In genomic region chr9:134004131-134004873, GRCh38 we compare ENCODE assay signal across 20 cellular contexts. TPM values are rescaled to one million over a fixed set of nuclear protein-coding genes. Genes with fewer than 3 reads are reported as not detected.
DNase-seq lines count a peak whose midpoint lies in the region; ATAC-seq and TF ChIP-seq lines count a peak whose summit lies in the region.
"Had no signal": no experiment of that assay in that cellular context is flagged by ENCODE, and none has a peak within 500 bp of the region (broad histone marks: within the 10 kb centered on the region; RNA-seq: fewer than 3 reads in every experiment).

No MANE protein-coding gene starts in this region.

- CTCF ChIA-PET in HEK293 (lab: Yijun Ruan, JAX): interaction anchor here (0.7 to 3.1 kb wide), 3 partner anchors 10 to 277 kb away, joined by 3 to 20 read pairs (median 3); no protein-coding TSS in a partner anchor

- H3K36me3 Mint-ChIP-seq in chondrocyte (ENCODE audit: low read depth): no peaks in the 10 kb centered on the region
- no peaks in the 10 kb centered on the region for H3K36me3 Mint-ChIP-seq in neural crest cell (ENCODE audit: low read depth)
- H3K36me3 Mint-ChIP-seq: CD14-positive monocyte had no signal

- H3K4me1 ChIP-seq in HEK293 (ENCODE audit: control insufficient read depth, insufficient read depth, low read length): no peaks in the 10 kb centered on the region

- H3K27me3 Mint-ChIP-seq in chondrocyte (ENCODE audit: low read depth) (no peaks in the 10 kb centered on the region), neural crest cell (ENCODE audit: low read depth) (peaks cover 4% of the 10 kb centered on the region)

- H3K9me3 Mint-ChIP-seq in chondrocyte (ENCODE audit: low read depth) (no peaks in the 10 kb centered on the region), neural crest cell (peaks cover 6% of the 10 kb centered on the region)

- no peak overlapping the region for H3K4me3 ChIP-seq in HEK293 (ENCODE audit: low read depth, low read length)

- DNase-seq in AG20443 (ENCODE audit: low spot score) (peak; percentile 7), chondrocyte (ENCODE audit: low spot score) (peak; percentile 71), neural crest cell (ENCODE audit: low read depth, low spot score) (no peak), NOMO-1 (lab: John Stamatoyannopoulos, UW; ENCODE audit: unreplicated experiment in 2 of 2) (no peak), GDM1 (lab: John Stamatoyannopoulos, UW) (no peak), DMS 273 (lab: John Stamatoyannopoulos, UW; ENCODE audit: unreplicated experiment) (no peak)
- DNase-seq: DMS79, HCEC 1CT, KG1, NCI-H1092 treated with DMSO at 0.1 percent for 48 hours, NCI-H146, NCI-H2029, NCI-H2227 treated with DMSO at 0.1 percent for 48 hours, NCI-H510A, NCI-H748 treated with DMSO at 0.1 percent for 48 hours, Right ventricle myocardium superior had no signal

- ATAC-seq in HG03025 (IDR thresholded peaks at IDR 0.05; ENCODE audit: low FRiP score, unreplicated experiment): no peak

- peaks cover 11% of the 10 kb centered on the region for H3K4me1 Mint-ChIP-seq in chondrocyte (ENCODE audit: low read depth)
- no peaks in the 10 kb centered on the region for H3K4me1 Mint-ChIP-seq in neural crest cell
- H3K4me1 Mint-ChIP-seq: CD14-positive monocyte had no signal

- H3K27ac Mint-ChIP-seq in chondrocyte (ENCODE audit: unreplicated experiment) (no peak overlapping the region), neural crest cell (ENCODE audit: unreplicated experiment) (peak overlapping the region; percentile 50)
- H3K27ac Mint-ChIP-seq: B cell had no signal

- H3K4me3 Mint-ChIP-seq in chondrocyte (ENCODE audit: unreplicated experiment) (no peak overlapping the region), neural crest cell (no peak overlapping the region)
- H3K4me3 Mint-ChIP-seq: B cell, CD14-positive monocyte had no signal

- H3K36me3 ChIP-seq in HEK293 (ENCODE audit: control insufficient read depth in 2 of 2, insufficient read depth in 1 of 2, low read length in 2 of 2): no peaks in the 10 kb centered on the region

- POLR2A ChIA-PET in HEK293 (lab: Yijun Ruan, JAX): no interaction called here

- no peak overlapping the region for H3K27ac ChIP-seq in HEK293 (ENCODE audit: extremely low read depth, low read depth, low read length)

- TF ChIP-seq CTCF in HEK293 (tag by site-specific recombination; IDR thresholded peaks at IDR 0.05) (no peak), chondrocyte (IDR thresholded peaks at IDR 0.05) (no peak), neural crest cell (conservative IDR thresholded peaks at IDR 0.05) (no peak)

- H3K9me3 ChIP-seq in HEK293 (ENCODE audit: control insufficient read depth, insufficient read depth, low read depth, low read length): no peaks in the 10 kb centered on the region

TF ChIP-seq in HEK293, 187 proteins besides CTCF, POLR2A, EP300 and RAD21:
- TF ChIP-seq ZNF626 (tag by site-specific recombination; IDR thresholded peaks at IDR 0.05) (no peak), ZBTB26 (tag by site-specific recombination; optimal IDR thresholded peaks at IDR 0.05) (no peak), ZFP41 (tag by site-specific recombination; IDR thresholded peaks at IDR 0.05; ENCODE audit: borderline replicate concordance) (no peak), REST (tag by site-specific recombination; IDR thresholded peaks at IDR 0.05) (peak; percentile 33; the same call in 1 of the 2 replicates)

RNA-seq across cellular contexts. Expression of gene VAV2, which starts 12.2 kb away (rescaled TPM):
- total RNA-seq in chondrocyte (17.7 to 34.2 TPM (median 19.3 TPM) in 3 replicates), neural crest cell (40.6 and 47.0 TPM in 2 replicates)

RNA-seq across cellular contexts. Expression of gene BRD3OS, which starts 21.0 kb away (rescaled TPM):
- total RNA-seq in chondrocyte (13.7 to 27.6 TPM (median 15.7 TPM) in 3 replicates), neural crest cell (25.9 and 30.7 TPM in 2 replicates)

Comparison
In these comparisons a context has a peak if more than half of its experiments do, and no peak if none do; other contexts are left out.
1. DNase-seq: peak in AG20443 (single experiment) and chondrocyte (single experiment); none in neural crest cell (single experiment), NOMO-1 (0 of 2), GDM1 (single experiment) and DMS 273 (single experiment).